10 cellular contexts compared by ENCODE assay signal in the genomic region with DNA sequence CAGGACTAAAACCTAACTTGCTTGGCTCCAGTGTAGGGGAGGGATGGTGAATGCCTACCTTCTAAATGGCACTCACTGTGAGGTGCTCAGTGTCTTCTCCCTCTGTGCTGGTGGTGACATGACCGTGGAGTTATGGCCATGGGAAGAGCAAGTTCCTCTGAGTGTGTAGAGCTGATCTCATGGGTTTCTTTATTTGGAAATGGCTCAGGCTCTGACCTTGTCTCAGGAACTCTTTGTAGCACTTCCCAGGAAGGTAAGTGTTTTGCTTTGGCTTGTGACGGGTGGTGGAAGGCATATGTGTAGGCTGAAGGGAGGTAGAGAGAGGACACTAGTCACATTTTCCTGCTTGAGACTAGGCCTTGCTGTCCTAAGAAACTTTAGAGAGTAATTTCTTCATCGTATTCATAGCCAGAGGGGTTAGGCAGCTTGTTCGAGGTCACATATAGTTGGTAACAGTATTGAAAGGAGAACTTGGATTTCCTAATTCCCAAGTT. TPM values are rescaled to one million over a fixed set of nuclear protein-coding genes. Genes with fewer than 3 reads are reported as not detected.
DNase-seq lines count a peak whose midpoint lies in the region; ATAC-seq and TF ChIP-seq lines count a peak whose summit lies in the region.
"Had no signal": no experiment of that assay in that cellular context is flagged by ENCODE, and none has a peak within 500 bp of the region (broad histone marks: within the 10 kb centered on the region; RNA-seq: fewer than 3 reads in every experiment).

No MANE protein-coding gene starts in this region.

- peaks cover 31% of the 10 kb centered on the region for H3F3A ChIP-seq in SK-N-SH (replicated peaks; ENCODE audit: insufficient read depth)

- TF ChIP-seq CTCF in SK-N-SH (IDR thresholded peaks at IDR 0.05) = no peak
- TF ChIP-seq CTCF in left ventricle myocardium inferior (IDR thresholded peaks at IDR 0.05; ENCODE audit: borderline replicate concordance) = no peak
- no peak for TF ChIP-seq CTCF in GM20000 (IDR thresholded peaks at IDR 0.05; ENCODE audit: extremely low read depth, missing control alignments)

- 46% methylated on average over 3 of the region's 4 CpGs for WGBS in SK-N-SH (ENCODE audit: low lambda C conversion rate)

- peak overlapping the region; percentile 91 for H3K27ac Mint-ChIP-seq in activated naive CD8-positive, alpha-beta T cell treated with anti-CD3 and anti-CD28 coated beads for 36 hours
- H3K27ac Mint-ChIP-seq in stimulated activated naive CD8-positive, alpha-beta T cell treated with anti-CD3 and anti-CD28 coated beads, Interleukin-15, amount 100 ng/mL, for 72 hours = peak overlapping the region; percentile 72 to 73

- no peak overlapping the region for H2AFZ ChIP-seq in SK-N-SH (ENCODE audit: low read depth)

- H4K20me1 ChIP-seq in SK-N-SH (ENCODE audit: insufficient read depth) = peaks cover 46% of the 10 kb centered on the region

- no peaks in the 10 kb centered on the region for H3K36me3 ChIP-seq in SK-N-SH (replicated peaks in 1 of 2; ENCODE audit: control insufficient read depth in 1 of 2, insufficient read depth in 2 of 2, low read length in 1 of 2)
- H3K36me3 ChIP-seq in left ventricle myocardium inferior = no peaks in the 10 kb centered on the region

- H3K4me3 ChIP-seq in SK-N-SH (ENCODE audit: low read depth in 2 of 2, low read length in 1 of 2) = no peak overlapping the region
- H3K4me3 ChIP-seq in left ventricle myocardium inferior = peak overlapping the region; percentile 37

- H3K27me3 ChIP-seq in SK-N-SH (ENCODE audit: insufficient read depth) (no peaks in the 10 kb centered on the region), left ventricle myocardium inferior (ENCODE audit: low read depth) (no peaks in the 10 kb centered on the region)

- peaks cover 0 to 16% of the 10 kb centered on the region in 2 experiments; a peak in 2 of 4 replicates for H3K4me1 ChIP-seq in SK-N-SH (ENCODE audit: control insufficient read depth in 1 of 2, insufficient read depth in 2 of 2, low read depth in 1 of 2, low read length in 1 of 2)
- H3K4me1 ChIP-seq in left ventricle myocardium inferior = peaks cover 95% of the 10 kb centered on the region

- POLR2A ChIA-PET in SK-N-SH (lab: Yijun Ruan, JAX) = no interaction called here

- H3K9ac ChIP-seq in SK-N-SH = no peak overlapping the region

- H3K27me3 Mint-ChIP-seq in activated naive CD8-positive, alpha-beta T cell treated with anti-CD3 and anti-CD28 coated beads for 36 hours = no peaks in the 10 kb centered on the region
- no peaks in the 10 kb centered on the region for H3K27me3 Mint-ChIP-seq in stimulated activated naive CD8-positive, alpha-beta T cell treated with anti-CD3 and anti-CD28 coated beads, Interleukin-15, amount 100 ng/mL, for 72 hours

- CTCF ChIA-PET in SK-N-SH (lab: Yijun Ruan, JAX) = no interaction called here

- ATAC-seq in SK-N-SH treated with all-trans-retinoic acid at 6 μM for 48 hours = no peak
- no peak for ATAC-seq in stimulated activated naive CD8-positive, alpha-beta T cell treated with anti-CD3 and anti-CD28 coated beads, Interleukin-15, amount 100 ng/mL, for 72 hours

- H3K27ac ChIP-seq in SK-N-SH (ENCODE audit: low read depth in 2 of 2, low read length in 1 of 2) = peak overlapping the region in 1 of 2 experiments; percentile 63; a peak in 1 of 4 replicates
- H3K27ac ChIP-seq in left ventricle myocardium inferior (replicated peaks) = peak overlapping the region; percentile 96

- H3K36me3 Mint-ChIP-seq in activated naive CD8-positive, alpha-beta T cell treated with anti-CD3 and anti-CD28 coated beads for 36 hours = peaks cover 78% of the 10 kb centered on the region

- H3K9me2 ChIP-seq in SK-N-SH = no peaks in the 10 kb centered on the region

- H3K79me2 ChIP-seq in SK-N-SH (ENCODE audit: insufficient read depth) = peaks cover 96% of the 10 kb centered on the region

- H3K9me3 ChIP-seq in SK-N-SH (no peaks in the 10 kb centered on the region), left ventricle myocardium inferior (replicated peaks) (no peaks in the 10 kb centered on the region)

- TF ChIP-seq RAD21 in SK-N-SH (IDR thresholded peaks at IDR 0.05; ENCODE audit: low read length) = no peak

- H3K4me3 Mint-ChIP-seq in activated naive CD8-positive, alpha-beta T cell treated with anti-CD3 and anti-CD28 coated beads for 36 hours = peak overlapping the region; percentile 85
- H3K4me3 Mint-ChIP-seq in stimulated activated naive CD8-positive, alpha-beta T cell treated with anti-CD3 and anti-CD28 coated beads, Interleukin-15, amount 100 ng/mL, for 72 hours = peak overlapping the region; percentile 84 to 95

- no peaks in the 10 kb centered on the region for H3K9me3 Mint-ChIP-seq in activated naive CD8-positive, alpha-beta T cell treated with anti-CD3 and anti-CD28 coated beads for 36 hours
- no peaks in the 10 kb centered on the region for H3K9me3 Mint-ChIP-seq in stimulated activated naive CD8-positive, alpha-beta T cell treated with anti-CD3 and anti-CD28 coated beads, Interleukin-15, amount 100 ng/mL, for 72 hours

- intact Hi-C loops in left ventricle myocardium inferior (cut with micrococcal nuclease) = no loop called here

- peaks cover 59% of the 10 kb centered on the region for H3K4me1 Mint-ChIP-seq in activated naive CD8-positive, alpha-beta T cell treated with anti-CD3 and anti-CD28 coated beads for 36 hours
- peaks cover 73% of the 10 kb centered on the region for H3K4me1 Mint-ChIP-seq in stimulated activated naive CD8-positive, alpha-beta T cell treated with anti-CD3 and anti-CD28 coated beads, Interleukin-15, amount 100 ng/mL, for 72 hours

- peak overlapping the region; percentile 18; the same call in 1 of the 2 replicates for H3K4me2 ChIP-seq in SK-N-SH

- no peak for DNase-seq in SK-N-SH
- DNase-seq in activated naive CD8-positive, alpha-beta T cell treated with anti-CD3 and anti-CD28 coated beads for 36 hours = no peak
- no peak for DNase-seq in left ventricle myocardium inferior
- no peak for DNase-seq in stimulated activated naive CD8-positive, alpha-beta T cell treated with anti-CD3 and anti-CD28 coated beads, Interleukin-15, amount 100 ng/mL, for 72 hours
- DNase-seq in stimulated activated CD4-positive, alpha-beta T cell treated with anti-CD3 and anti-CD28 coated beads, Interleukin-4, amount 100 ng/mL, for 1 hour = no peak
- DNase-seq in NK-92 (lab: John Stamatoyannopoulos, UW; ENCODE audit: unreplicated experiment) = no peak
- no peak for DNase-seq in GM20000 (ENCODE audit: low spot score)
- DNase-seq: 8988T, retina had no signal

- no peak for TF ChIP-seq EP300 in SK-N-SH (IDR thresholded peaks at IDR 0.05; ENCODE audit: borderline replicate concordance in 1 of 2, low read depth in 1 of 2, low read length in 1 of 2)

TF ChIP-seq in SK-N-SH, 30 proteins besides CTCF, POLR2A, EP300 and RAD21 (continues in another document):
- TF ChIP-seq FOSL2 (IDR thresholded peaks at IDR 0.05; ENCODE audit: borderline replicate concordance, low read depth) (no peak), IRF3 (IDR thresholded peaks at IDR 0.05; ENCODE audit: low read depth, low read length) (no peak), CHD2 (IDR thresholded peaks at IDR 0.05; ENCODE audit: low read length, partially characterized antibody) (no peak), RFX5 (IDR thresholded peaks at IDR 0.05; ENCODE audit: low read length) (no peak)
- TF ChIP-seq, protein P1, sequence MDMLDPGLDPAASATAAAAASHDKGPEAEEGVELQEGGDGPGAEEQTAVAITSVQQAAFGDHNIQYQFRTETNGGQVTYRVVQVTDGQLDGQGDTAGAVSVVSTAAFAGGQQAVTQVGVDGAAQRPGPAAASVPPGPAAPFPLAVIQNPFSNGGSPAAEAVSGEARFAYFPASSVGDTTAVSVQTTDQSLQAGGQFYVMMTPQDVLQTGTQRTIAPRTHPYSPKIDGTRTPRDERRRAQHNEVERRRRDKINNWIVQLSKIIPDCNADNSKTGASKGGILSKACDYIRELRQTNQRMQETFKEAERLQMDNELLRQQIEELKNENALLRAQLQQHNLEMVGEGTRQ (IDR thresholded peaks at IDR 0.05; ENCODE audit: borderline replicate concordance, low read depth, low read length) = no peak

TF ChIP-seq in SK-N-SH treated with all-trans-retinoic acid at 6 μM for 48 hours, 23 proteins besides CTCF, POLR2A, EP300 and RAD21:
- TF ChIP-seq PPARA (CRISPR knock-in tag; IDR thresholded peaks at IDR 0.05; ENCODE audit: borderline replicate concordance) = no peak
- TF ChIP-seq CSRNP3 (CRISPR knock-in tag; IDR thresholded peaks at IDR 0.05) = no peak
- TF ChIP-seq BACH2 (CRISPR knock-in tag; IDR thresholded peaks at IDR 0.05; ENCODE audit: borderline replicate concordance) = no peak
TF ChIP-seq in SK-N-SH treated with all-trans-retinoic acid at 6 μM for 48 hours: peak in this region for 0.

RNA-seq across cellular contexts. Expression of gene MSN, which starts 6.5 kb away (rescaled TPM):
- polyA plus RNA-seq in SK-N-SH (2012; rRNA removed) = 189 and 226 TPM in 2 replicates
- polyA plus RNA-seq in SK-N-SH (2012; cell fraction: cytosol; rRNA removed) = 139 and 159 TPM in 2 replicates
- 133 and 207 TPM in 2 replicates for polyA plus RNA-seq in SK-N-SH (2012; cell fraction: nucleus; rRNA removed)
- 100 to 1,000 TPM; 433 to 443 TPM for total RNA-seq in activated naive CD8-positive, alpha-beta T cell treated with anti-CD3 and anti-CD28 coated beads for 36 hours
- 107 TPM for total RNA-seq in left ventricle myocardium inferior
